ENCODE assay signal across 29 cellular contexts in genomic region chr1:204429746-204430145, GRCh38.
"Had no signal": no experiment of that assay in that cellular context is flagged by ENCODE, and none has a peak within 500 bp of the region (broad histone marks: within the 10 kb centered on the region; RNA-seq: fewer than 3 reads in every experiment).

No MANE protein-coding gene starts in this region.

- H3K27me3 Mint-ChIP-seq: naive B cell; natural killer cell treated with Interleukin-12 subunit alpha and Interleukin-12 subunit beta and Interleukin-15 and Interleukin-18, amount 100 ng/mL, for 72 hours; progenitor cell of endocrine pancreas had no signal

- DNase-seq: dorsolateral prefrontal cortex; effector CD4-positive, alpha-beta T cell; foreskin fibroblast; heart left ventricle; kidney glomerular epithelial cell; left ventricle myocardium superior; lower lobe of right lung; mucosa of descending colon; naive B cell; right lobe of liver; stimulated activated CD4-positive, alpha-beta T cell treated with anti-CD3 and anti-CD28 coated beads, Interleukin-12 subunit alpha, Interleukin-12 subunit beta, amount 100 ng/mL, for 4 hours; stimulated activated CD4-positive, alpha-beta T cell treated with anti-CD3 and anti-CD28 coated beads, Interleukin-1b, Interleukin-23, amount 100 ng/mL, for 48 hours; stimulated activated CD4-positive, alpha-beta T cell treated with anti-CD3 and anti-CD28 coated beads, Interleukin-4, amount 100 ng/mL, for 1 hour; stimulated activated CD8-positive, alpha-beta memory T cell treated with anti-CD3 and anti-CD28 coated beads, Interleukin-4, amount 100 ng/mL, for 48 hours; stimulated activated naive CD4-positive, alpha-beta T cell treated with Interleukin-2 at 50 U/mL for 16 hours; substantia nigra; testis had no signal

- H3K4me2 ChIP-seq: hepatocyte, smooth muscle cell had no signal

- ATAC-seq: esophagus mucosa; gastroesophageal sphincter; heart left ventricle; left ventricle myocardium superior; lower lobe of right lung; mucosa of descending colon; natural killer cell treated with Interleukin-12 subunit alpha and Interleukin-12 subunit beta and Interleukin-15 and Interleukin-18, amount 100 ng/mL, for 72 hours; right lobe of liver had no signal

- H3K9me3 ChIP-seq: gastroesophageal sphincter, heart left ventricle, lower lobe of right lung, mucosa of descending colon, testis, tibial nerve, upper lobe of left lung had no signal

- H3K9ac ChIP-seq: parathyroid adenoma had no signal

- H3K9me3 Mint-ChIP-seq: mesothelial cell of epicardium; naive B cell; natural killer cell treated with Interleukin-12 subunit alpha and Interleukin-12 subunit beta and Interleukin-15 and Interleukin-18, amount 100 ng/mL, for 72 hours; neural crest cell had no signal

- H3K4me3 ChIP-seq: dorsolateral prefrontal cortex, gastroesophageal sphincter, heart left ventricle, hepatocyte, lower lobe of right lung, mucosa of descending colon, right lobe of liver, smooth muscle cell, testis, tibial nerve, upper lobe of left lung had no signal

- H3K27me3 ChIP-seq: dorsolateral prefrontal cortex, gastroesophageal sphincter, heart left ventricle, hepatocyte, right lobe of liver, testis, tibial nerve, upper lobe of left lung had no signal

- H3K4me1 ChIP-seq: parathyroid adenoma had no signal

- H2AFZ ChIP-seq: hepatocyte, parathyroid adenoma had no signal

- H3K27ac Mint-ChIP-seq: mesothelial cell of epicardium; natural killer cell treated with Interleukin-12 subunit alpha and Interleukin-12 subunit beta and Interleukin-15 and Interleukin-18, amount 100 ng/mL, for 72 hours had no signal

- H3K4me3 Mint-ChIP-seq: mesothelial cell of epicardium; naive B cell; natural killer cell treated with Interleukin-12 subunit alpha and Interleukin-12 subunit beta and Interleukin-15 and Interleukin-18, amount 100 ng/mL, for 72 hours; neural crest cell had no signal

- H3K27ac ChIP-seq: epithelial cell of prostate, gastroesophageal sphincter, heart left ventricle, hepatocyte, lower lobe of right lung, parathyroid adenoma, right lobe of liver, testis, tibial nerve, upper lobe of left lung had no signal

- H3K4me1 Mint-ChIP-seq: neural crest cell had no signal
